In genomic region chr11:120675171-120675570, GRCh38 we compare ENCODE assay signal across 17 cellular contexts.
DNase-seq lines count a peak whose midpoint lies in the region; FAIRE-seq and TF ChIP-seq lines count a peak whose summit lies in the region.
"Had no signal": no experiment of that assay in that cellular context is flagged by ENCODE, and none has a peak within 500 bp of the region (broad histone marks: within the 10 kb centered on the region; RNA-seq: fewer than 3 reads in every experiment).

No MANE protein-coding gene starts in this region.

- no peak overlapping the region for H4K8ac ChIP-seq in mesenchymal stem cell (ENCODE audit: low read length)

- no peaks in the 10 kb centered on the region for H4K20me1 ChIP-seq in astrocyte (ENCODE audit: insufficient read depth, low read length)

- H2AFZ ChIP-seq in astrocyte (ENCODE audit: low read depth, low read length) = no peak overlapping the region
- no peak overlapping the region for H2AFZ ChIP-seq in mesenchymal stem cell (ENCODE audit: low read depth, low read length)
- H2AFZ ChIP-seq: GM23338 had no signal

- FAIRE-seq in astrocyte (lab: Jason Lieb, UNC) = no peak
- FAIRE-seq: A204.1 had no signal

- H3K14ac ChIP-seq in mesenchymal stem cell (ENCODE audit: low read length in 2 of 2) = no peak overlapping the region

- no peak overlapping the region for H2AK5ac ChIP-seq in mesenchymal stem cell (ENCODE audit: low read length, severe bottlenecking)

- peak overlapping the region; percentile 0 for H2BK5ac ChIP-seq in mesenchymal stem cell (ENCODE audit: low read depth, low read length, poor library complexity, severe bottlenecking)

- H2BK15ac ChIP-seq in mesenchymal stem cell (ENCODE audit: low read depth, poor library complexity, severe bottlenecking) = no peak overlapping the region

- H3K27ac ChIP-seq in astrocyte (ENCODE audit: low read depth, low read length) = no peak overlapping the region
- peak overlapping the region; percentile 33 for H3K27ac ChIP-seq in mesenchymal stem cell (ENCODE audit: low read length, poor library complexity, severe bottlenecking)
- H3K27ac ChIP-seq: SK-N-MC had no signal

- no peak overlapping the region for H2BK12ac ChIP-seq in mesenchymal stem cell (ENCODE audit: low read length in 2 of 2)

- H3K4me3 ChIP-seq in BE2C (ENCODE audit: low read depth, low read length) (no peak overlapping the region), astrocyte (ENCODE audit: insufficient read depth, low read depth, low read length) (no peak overlapping the region), mesenchymal stem cell (ENCODE audit: insufficient read depth in 1 of 2, low read depth in 1 of 2, low read length in 2 of 2) (no peak overlapping the region)
- H3K4me3 ChIP-seq: GM23338, SK-N-MC had no signal

- H3K79me1 ChIP-seq in mesenchymal stem cell (replicated peaks; ENCODE audit: low read length, poor library complexity, severe bottlenecking) = no peaks in the 10 kb centered on the region

- H3K9me3 ChIP-seq in BE2C (no peaks in the 10 kb centered on the region), astrocyte (ENCODE audit: insufficient read depth, low read depth, low read length) (no peaks in the 10 kb centered on the region), mesenchymal stem cell (ENCODE audit: control insufficient read depth, low read length) (peaks cover 3% of the 10 kb centered on the region)

- TF ChIP-seq CTCF in BE2C (IDR thresholded peaks at IDR 0.05; ENCODE audit: low read depth, low read length) (no peak), astrocyte (IDR thresholded peaks at IDR 0.05; ENCODE audit: insufficient read depth, low read depth, low read length) (no peak), osteocyte (IDR thresholded peaks at IDR 0.05) (no peak)

- DNase-seq in BE2C = peak; percentile 28
- DNase-seq in NCI-H1105 (lab: John Stamatoyannopoulos, UW) = peak; percentile 74
- peak; percentile 8 for DNase-seq in astrocyte (ENCODE audit: low read depth)
- peak; percentile 3 for DNase-seq in mesenchymal stem cell
- DNase-seq in pons (ENCODE audit: low spot score) = no peak
- no peak for DNase-seq in stimulated activated CD4-positive, alpha-beta T cell treated with anti-CD3 and anti-CD28 coated beads, Interleukin-2, amount 100 ng/mL, for 24 hours
- no peak for DNase-seq in activated gamma-delta T cell treated with Interleukin-2 at 50 U/mL for 16 hours
- no peak for DNase-seq in osteocyte (ENCODE audit: extremely low spot score, unreplicated experiment)
- DNase-seq: DMS 273 treated with DMSO at 0.1 percent for 48 hours, KG1, NCI-H1694, NCI-H345, NCI-H774, Right ventricle myocardium superior had no signal

- H4K91ac ChIP-seq in mesenchymal stem cell (ENCODE audit: low read length) = no peak overlapping the region

- H2BK120ac ChIP-seq in mesenchymal stem cell (ENCODE audit: low read depth, low read length) = no peak overlapping the region

- no peaks in the 10 kb centered on the region for H3K79me2 ChIP-seq in astrocyte (ENCODE audit: insufficient read depth, low read length)

- H3K23ac ChIP-seq in mesenchymal stem cell (ENCODE audit: low read length in 2 of 2) = no peak overlapping the region

- H3K4me1 ChIP-seq in BE2C = no peaks in the 10 kb centered on the region
- H3K4me1 ChIP-seq in astrocyte (ENCODE audit: insufficient read depth, low read length) = peaks cover 5% of the 10 kb centered on the region
- H3K4me1 ChIP-seq in mesenchymal stem cell (ENCODE audit: control insufficient read depth, insufficient read depth, low read depth, low read length) = peaks cover 7% of the 10 kb centered on the region

- H3K27me3 Mint-ChIP-seq in astrocyte (ENCODE audit: low read depth, unreplicated experiment) = peaks cover 8% of the 10 kb centered on the region
- peaks cover 8% of the 10 kb centered on the region for H3K27me3 Mint-ChIP-seq in osteocyte (ENCODE audit: unreplicated experiment)

- H3K4me3 Mint-ChIP-seq in astrocyte (ENCODE audit: unreplicated experiment) (no peak overlapping the region), osteocyte (ENCODE audit: unreplicated experiment) (no peak overlapping the region)
- H3K4me3 Mint-ChIP-seq: GM23338 had no signal

- H3K9me3 Mint-ChIP-seq in astrocyte (ENCODE audit: unreplicated experiment) = peaks cover 8% of the 10 kb centered on the region
- H3K9me3 Mint-ChIP-seq in osteocyte (ENCODE audit: unreplicated experiment) = no peaks in the 10 kb centered on the region

- no peaks in the 10 kb centered on the region for H3K27me3 ChIP-seq in BE2C
- H3K27me3 ChIP-seq in astrocyte (ENCODE audit: insufficient read depth, low read length) = no peaks in the 10 kb centered on the region
- peaks cover 23 to 55% of the 10 kb centered on the region in 2 experiments for H3K27me3 ChIP-seq in mesenchymal stem cell (ENCODE audit: control insufficient read depth in 1 of 2, insufficient read depth in 1 of 2, low read length in 2 of 2)

- H3K27ac Mint-ChIP-seq in astrocyte (ENCODE audit: unreplicated experiment) (peak overlapping the region; percentile 53), osteocyte (ENCODE audit: unreplicated experiment) (no peak overlapping the region)
- H3K27ac Mint-ChIP-seq: GM23338 had no signal

- H3K36me3 Mint-ChIP-seq in astrocyte (ENCODE audit: low read depth, unreplicated experiment) (peaks cover 2% of the 10 kb centered on the region), osteocyte (ENCODE audit: unreplicated experiment) (no peaks in the 10 kb centered on the region)

- H3K36me3 ChIP-seq in BE2C = no peaks in the 10 kb centered on the region
- no peaks in the 10 kb centered on the region for H3K36me3 ChIP-seq in astrocyte (ENCODE audit: insufficient read depth, low read length)
- H3K36me3 ChIP-seq in mesenchymal stem cell (ENCODE audit: control insufficient read depth in 1 of 2, insufficient read depth in 2 of 2, low read depth in 1 of 2, low read length in 2 of 2) = no peaks in the 10 kb centered on the region

- H3K9ac ChIP-seq in astrocyte (ENCODE audit: low read length) (no peak overlapping the region), mesenchymal stem cell (ENCODE audit: low read length) (no peak overlapping the region)

- H3K18ac ChIP-seq in mesenchymal stem cell (ENCODE audit: low read depth in 1 of 2, low read length in 2 of 2) = no peak overlapping the region

- 64% methylated on average over 1 of the region's 1 CpG for WGBS in mesenchymal stem cell

- H3K4me1 Mint-ChIP-seq in astrocyte (ENCODE audit: low read depth, unreplicated experiment) (peaks cover 28% of the 10 kb centered on the region), osteocyte (ENCODE audit: unreplicated experiment) (peaks cover 4% of the 10 kb centered on the region)
- H3K4me1 Mint-ChIP-seq: GM23338 had no signal

- H3K4ac ChIP-seq in mesenchymal stem cell (ENCODE audit: low read depth in 1 of 2, low read length in 2 of 2) = no peak overlapping the region

- no peak overlapping the region for H3K4me2 ChIP-seq in astrocyte (ENCODE audit: low read length)
- H3K4me2 ChIP-seq in mesenchymal stem cell (ENCODE audit: low read length, poor library complexity, severe bottlenecking) = no peak overlapping the region
- H3K4me2 ChIP-seq: GM23338 had no signal

Comparison
In these comparisons a context has a peak if more than half of its experiments do, and no peak if none do; other contexts are left out.
1. DNase-seq: peak in BE2C (single experiment), NCI-H1105 (single experiment), astrocyte (single experiment) and mesenchymal stem cell (single experiment); none in pons (single experiment), stimulated activated CD4-positive, alpha-beta T cell treated with anti-CD3 and anti-CD28 coated beads, Interleukin-2, amount 100 ng/mL, for 24 hours (0 of 2), activated gamma-delta T cell treated with Interleukin-2 at 50 U/mL for 16 hours (single experiment) and osteocyte (single experiment).